Comparison of ENCODE assay signal across 18 cellular contexts in genomic region chr5:123746683-123747360, GRCh38.
DNase-seq lines count a peak whose midpoint lies in the region; ATAC-seq and TF ChIP-seq lines count a peak whose summit lies in the region.
"Had no signal": no experiment of that assay in that cellular context is flagged by ENCODE, and none has a peak within 500 bp of the region (broad histone marks: within the 10 kb centered on the region; RNA-seq: fewer than 3 reads in every experiment).

No MANE protein-coding gene starts in this region.

- H3K27me3 Mint-ChIP-seq in endodermal cell (ENCODE audit: insufficient read depth): no peaks in the 10 kb centered on the region
- no peaks in the 10 kb centered on the region for H3K27me3 Mint-ChIP-seq in neural crest cell (ENCODE audit: low read depth)
- H3K27me3 Mint-ChIP-seq: CD8-positive, alpha-beta memory T cell had no signal

- 0 out of 2 replicates have a peak overlapping the region, but pooled peaks have one; percentile 38 for H2AFZ ChIP-seq in GM23248

- H3K9me3 Mint-ChIP-seq in endodermal cell (no peaks in the 10 kb centered on the region), neural crest cell (peaks cover 10% of the 10 kb centered on the region)

- BruUV-seq in Panc1 (replicated peaks; lab: Mats Ljungman, UMichigan): no TSS peak

- H3K9ac ChIP-seq in GM23248 (no peak overlapping the region), endodermal cell (ENCODE audit: extremely low read depth, low read length, poor library complexity, severe bottlenecking) (no peak overlapping the region)
- H3K9ac ChIP-seq: BLaER1 had no signal

- intact Hi-C loops in Panc1 (cut with micrococcal nuclease; ENCODE audit: unreplicated experiment): no loop called here

- H3K36me3 Mint-ChIP-seq in endodermal cell (ENCODE audit: low read depth): no peaks in the 10 kb centered on the region
- H3K36me3 Mint-ChIP-seq in neural crest cell (ENCODE audit: low read depth): peaks cover 4% of the 10 kb centered on the region
- H3K36me3 Mint-ChIP-seq: CD8-positive, alpha-beta memory T cell had no signal

- no peaks in the 10 kb centered on the region for H4K20me1 ChIP-seq in GM23248 (ENCODE audit: insufficient read depth)
- H4K20me1 ChIP-seq: BLaER1 had no signal

- H3K36me3 ChIP-seq in GM23248 (ENCODE audit: low read depth): no peaks in the 10 kb centered on the region
- no peaks in the 10 kb centered on the region; the same call in 1 of the 2 replicates for H3K36me3 ChIP-seq in Panc1 (ENCODE audit: control insufficient read depth, insufficient read depth, low read length)
- no peaks in the 10 kb centered on the region for H3K36me3 ChIP-seq in endodermal cell (ENCODE audit: control insufficient read depth, insufficient read depth, low read length)
- H3K36me3 ChIP-seq: BLaER1 had no signal

- H3K79me2 ChIP-seq in GM23248 (ENCODE audit: insufficient read depth): no peaks in the 10 kb centered on the region

- CTCF ChIA-PET in Panc1 (lab: Charles Lee): no interaction called here
- CTCF ChIA-PET in RWPE1 (lab: Yijun Ruan, JAX): no interaction called here

- H3K4me3 ChIP-seq in GM23248: no peak overlapping the region
- H3K4me3 ChIP-seq in Panc1 (ENCODE audit: low read depth in 2 of 2, low read length in 2 of 2): no peak overlapping the region
- H3K4me3 ChIP-seq in endodermal cell (ENCODE audit: low read length): no peak overlapping the region
- H3K4me3 ChIP-seq: BLaER1 had no signal

- H3K9me3 ChIP-seq in GM23248 (ENCODE audit: low read depth): no peaks in the 10 kb centered on the region
- no peaks in the 10 kb centered on the region for H3K9me3 ChIP-seq in Panc1 (ENCODE audit: control insufficient read depth, insufficient read depth, low read depth, low read length)
- H3K9me3 ChIP-seq in endodermal cell (ENCODE audit: control insufficient read depth, low read length): no peaks in the 10 kb centered on the region
- H3K9me3 ChIP-seq: BLaER1 had no signal

- no peak overlapping the region for H3K4me2 ChIP-seq in GM23248 (ENCODE audit: unreplicated experiment)
- H3K4me2 ChIP-seq: BLaER1 had no signal

- H3K27ac ChIP-seq in GM23248: no peak overlapping the region
- H3K27ac ChIP-seq in Panc1 (ENCODE audit: low read length): peak overlapping the region; percentile 24; the same call in 1 of the 2 replicates
- H3K27ac ChIP-seq in endodermal cell (ENCODE audit: low read depth, low read length): peak overlapping the region; percentile 36
- no peak overlapping the region for H3K27ac ChIP-seq in RWPE1
- H3K27ac ChIP-seq: 22Rv1, BLaER1 had no signal

- WGBS in GM23248 (ENCODE audit: low coverage in 1 of 2, low lambda C conversion rate in 2 of 2, missing lambda C conversion rate in 2 of 2), 2 experiments: 38 to 49% methylated on average over 3 of the region's 3 CpGs
- WGBS in endodermal cell (ENCODE audit: insufficient coverage in 1 of 2, insufficient read length in 1 of 2), 2 experiments: 74 to 84% methylated on average over 2 to 3 of the region's 3 CpGs

- TF ChIP-seq CTCF in Panc1 (IDR thresholded peaks at IDR 0.05) (no peak), endodermal cell (conservative IDR thresholded peaks at IDR 0.05) (no peak), neural crest cell (conservative IDR thresholded peaks at IDR 0.05) (no peak), RWPE1 (conservative IDR thresholded peaks at IDR 0.05; ENCODE audit: low read depth) (no peak)

- H3K4me1 ChIP-seq in GM23248 (ENCODE audit: insufficient read depth): no peaks in the 10 kb centered on the region
- H3K4me1 ChIP-seq in Panc1 (ENCODE audit: control insufficient read depth, insufficient read depth, low read length): no peaks in the 10 kb centered on the region
- H3K4me1 ChIP-seq in endodermal cell (ENCODE audit: control insufficient read depth, insufficient read depth, low read length): no peaks in the 10 kb centered on the region
- H3K4me1 ChIP-seq: BLaER1 had no signal

- no peaks in the 10 kb centered on the region for H3K4me1 Mint-ChIP-seq in endodermal cell
- H3K4me1 Mint-ChIP-seq in neural crest cell: peaks cover 33% of the 10 kb centered on the region
- H3K4me1 Mint-ChIP-seq: CD8-positive, alpha-beta memory T cell had no signal

- H3K27ac Mint-ChIP-seq in endodermal cell: no peak overlapping the region
- peak overlapping the region; percentile 64 for H3K27ac Mint-ChIP-seq in neural crest cell (ENCODE audit: unreplicated experiment)
- H3K27ac Mint-ChIP-seq: CD8-positive, alpha-beta memory T cell had no signal

- POLR2A ChIA-PET in Panc1 (lab: Charles Lee) (no interaction called here), RWPE1 (lab: Yijun Ruan, JAX; ENCODE audit: low non-redundant PET) (no interaction called here)

- no peak for DNase-seq in GM23248
- DNase-seq in Panc1 (ENCODE audit: low read depth, low spot score): no peak
- no peak for DNase-seq in endodermal cell
- no peak for DNase-seq in neural crest cell (ENCODE audit: low read depth, low spot score)
- no peak for DNase-seq in NCI-H1092 treated with DMSO at 0.1 percent for 48 hours (lab: John Stamatoyannopoulos, UW)
- no peak for DNase-seq in T-helper 9 cell
- DNase-seq in RWPE1 (ENCODE audit: low spot score): no peak
- DNase-seq: CD8-positive, alpha-beta memory T cell; DMS79; H7; NCI-H1417 treated with DMSO at 0.1 percent for 48 hours; NCI-H1930; NCI-H2171 treated with DMSO at 0.1 percent for 48 hours; NCI-H748 treated with DMSO at 0.1 percent for 48 hours had no signal

- H3K9me2 ChIP-seq in GM23248 (ENCODE audit: insufficient read depth): no peaks in the 10 kb centered on the region

- H3F3A ChIP-seq in GM23248 (ENCODE audit: insufficient read depth): no peaks in the 10 kb centered on the region

- ATAC-seq in Panc1 (no peak), GM21423 (IDR thresholded peaks at IDR 0.05; ENCODE audit: unreplicated experiment) (no peak)
- ATAC-seq: Right ventricle myocardium inferior had no signal

- H3K27me3 ChIP-seq in GM23248 (replicated peaks; ENCODE audit: insufficient read depth) (no peaks in the 10 kb centered on the region), Panc1 (ENCODE audit: control insufficient read depth, insufficient read depth, low read length) (no peaks in the 10 kb centered on the region), endodermal cell (ENCODE audit: control insufficient read depth, insufficient read depth, low read length, poor library complexity, severe bottlenecking) (no peaks in the 10 kb centered on the region)
- H3K27me3 ChIP-seq: BLaER1 had no signal

- H3K4me3 Mint-ChIP-seq in endodermal cell (no peak overlapping the region), neural crest cell (no peak overlapping the region)
- H3K4me3 Mint-ChIP-seq: CD8-positive, alpha-beta memory T cell had no signal

- in situ Hi-C loops in GM23248 (cut with MboI): no loop called here
- in situ Hi-C loops in Panc1 (cut with HindIII; ENCODE audit: low pct_unique_long_range_greater_than_20kb, low sequenced_read_pairs): no loop called here

Comparison
In these comparisons a context has a peak if more than half of its experiments do, and no peak if none do; other contexts are left out.
1. H3K27ac ChIP-seq: peak in Panc1 (single experiment) and endodermal cell (single experiment); none in GM23248 (single experiment) and RWPE1 (single experiment).